ENCODE assay signal across 20 cellular contexts in the genomic region with DNA sequence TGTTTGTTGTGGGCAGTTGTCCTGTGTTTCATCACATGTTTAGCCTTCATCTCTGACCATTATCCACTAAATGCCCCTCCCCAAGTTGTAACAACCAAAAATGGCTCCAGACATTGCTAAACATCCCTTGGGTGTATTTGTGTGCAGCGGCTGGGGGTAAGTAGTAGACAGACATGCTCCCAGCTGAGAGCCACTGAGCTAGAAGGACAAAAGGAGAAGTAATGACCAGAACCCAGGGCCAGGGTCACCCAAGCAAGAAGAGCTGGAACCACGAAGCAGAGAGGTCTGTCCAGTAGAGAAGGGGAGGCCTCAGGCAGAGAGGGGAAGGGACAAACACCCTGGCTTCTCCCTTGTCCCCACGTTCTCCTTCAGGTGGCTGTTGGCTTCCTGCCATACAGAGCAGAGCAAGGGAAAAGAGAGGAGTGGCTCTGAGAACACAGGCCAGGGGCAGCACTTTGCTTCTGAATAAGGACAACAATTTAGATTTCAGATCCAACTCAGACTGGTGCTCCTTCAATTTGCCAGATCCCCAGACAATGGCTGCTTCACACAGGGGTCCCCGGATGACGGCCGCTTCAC.
"Had no signal": no experiment of that assay in that cellular context is flagged by ENCODE, and none has a peak within 500 bp of the region (broad histone marks: within the 10 kb centered on the region; RNA-seq: fewer than 3 reads in every experiment).

No MANE protein-coding gene starts in this region.

- H3K4me3 ChIP-seq: lower lobe of right lung, pancreas, tibial artery had no signal

- H3K27ac ChIP-seq: lower lobe of right lung, neutrophil, pancreas, tibial artery, WERI-Rb-1 had no signal

- H3K4me1 ChIP-seq: lower lobe of right lung, pancreas, tibial artery had no signal

- ATAC-seq: left colon, lower lobe of right lung, natural killer cell, pancreas had no signal

- H3K27me3 ChIP-seq: neutrophil, pancreas, tibial artery had no signal

- H3K27ac Mint-ChIP-seq: activated naive CD4-positive, alpha-beta T cell treated with anti-CD3 and anti-CD28 coated beads, Interleukin-2, amount 50 U/mL, for 24 hours; natural killer cell; T-helper 1 cell treated with Interleukin-12 subunit alpha and Interleukin-12 subunit beta and Interleukin-4 antibody, amounts not matched to agents 30 μg/mL and 1 μg/mL, for 36 hours had no signal

- DNase-seq: activated CD4-positive, alpha-beta T cell treated with anti-CD3 and anti-CD28 coated beads for 1 hour; activated CD4-positive, alpha-beta T cell treated with anti-CD3 and anti-CD28 coated beads, Interleukin-2, amount 50 U/mL, for 48 hours; activated gamma-delta T cell; cerebellar nuclear complex; cortex of kidney; hypothalamus; islet precursor cell; left colon; lower lobe of right lung; natural killer cell; pancreas; stimulated activated CD4-positive, alpha-beta T cell treated with anti-CD3 and anti-CD28 coated beads, Interleukin-12 subunit alpha, Interleukin-12 subunit beta, amount 100 ng/mL, for 4 hours; stimulated activated CD4-positive, alpha-beta T cell treated with anti-CD3 and anti-CD28 coated beads, Interleukin-1b, Interleukin-23, amount 100 ng/mL, for 48 hours; stimulated activated CD8-positive, alpha-beta memory T cell treated with anti-CD3 and anti-CD28 coated beads, Interleukin-4, amount 100 ng/mL, for 48 hours; stimulated activated naive CD4-positive, alpha-beta T cell treated with Interleukin-2 at 50 U/mL for 16 hours; tibial artery; WERI-Rb-1 had no signal

- H3K36me3 ChIP-seq: lower lobe of right lung, neutrophil, pancreas, tibial artery, WERI-Rb-1 had no signal

- H3K4me3 Mint-ChIP-seq: activated naive CD4-positive, alpha-beta T cell treated with anti-CD3 and anti-CD28 coated beads, Interleukin-2, amount 50 U/mL, for 24 hours; natural killer cell; T-helper 1 cell treated with Interleukin-12 subunit alpha and Interleukin-12 subunit beta and Interleukin-4 antibody, amounts not matched to agents 30 μg/mL and 1 μg/mL, for 36 hours had no signal

- H3K9me3 ChIP-seq: lower lobe of right lung, neutrophil, pancreas, tibial artery had no signal
